In the genomic region with DNA sequence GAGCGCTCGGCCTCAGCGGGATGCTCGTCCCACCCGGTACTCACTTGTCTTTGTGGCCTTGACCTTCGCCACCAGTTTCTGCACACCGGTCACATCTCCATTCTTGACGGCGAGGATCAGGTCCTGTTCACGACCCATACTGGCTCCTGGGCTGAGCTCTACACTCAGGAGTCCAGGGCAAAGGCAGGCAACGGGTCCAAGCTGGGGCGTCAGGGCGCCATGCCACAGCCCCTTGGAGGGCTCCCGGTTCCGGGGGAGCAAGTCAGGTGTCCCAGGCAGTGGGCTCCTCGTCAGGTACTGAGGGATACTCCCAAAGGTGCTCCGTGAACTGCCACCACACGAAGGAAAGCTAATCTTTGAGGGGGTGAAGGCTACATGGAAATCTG, we compare ENCODE assay signal across 9 cellular contexts. TPM values are rescaled to one million over a fixed set of nuclear protein-coding genes. Genes with fewer than 3 reads are reported as not detected.
DNase-seq lines count a peak whose midpoint lies in the region; ATAC-seq, FAIRE-seq and TF ChIP-seq lines count a peak whose summit lies in the region.
"Had no signal": no experiment of that assay in that cellular context is flagged by ENCODE, and none has a peak within 500 bp of the region (broad histone marks: within the 10 kb centered on the region; RNA-seq: fewer than 3 reads in every experiment).

No MANE protein-coding gene starts in this region.

- 38 to 47% methylated on average over 16 to 18 of the region's 18 CpGs for WGBS in tibial nerve, 2 donors

- no peaks in the 10 kb centered on the region for H3K9me3 ChIP-seq in Loucy (ENCODE audit: insufficient read depth, low read depth, low read length)
- no peaks in the 10 kb centered on the region for H3K9me3 ChIP-seq in muscle layer of colon (ENCODE audit: low read length)
- no peaks in the 10 kb centered on the region for H3K9me3 ChIP-seq in tibial nerve

- H3K9me2 ChIP-seq in Loucy (replicated peaks; ENCODE audit: low read depth, low read length), result no peaks in the 10 kb centered on the region

- H3K27ac ChIP-seq in coronary artery (peak overlapping the region; percentile 87 to 94), muscle layer of colon (ENCODE audit: low read depth, low read length) (peak overlapping the region; percentile 86), tibial nerve (peak overlapping the region in 3 of 4 donors; percentile 85 to 97 (median 96))

- TF ChIP-seq EP300 in tibial nerve (IDR thresholded peaks at IDR 0.05), result no peak

- H3K27me3 ChIP-seq in Loucy (ENCODE audit: insufficient read depth, low read length, poor library complexity, severe bottlenecking) (no peaks in the 10 kb centered on the region), muscle layer of colon (ENCODE audit: control insufficient read depth in 1 of 2, insufficient read depth in 2 of 2, low read length in 2 of 2) (no peaks in the 10 kb centered on the region), tibial nerve (no peaks in the 10 kb centered on the region)

- FAIRE-seq in H54 (lab: Jason Lieb, UNC), result no peak

- peaks cover 8% of the 10 kb centered on the region; the same call in 1 of the 2 replicates for H3K79me2 ChIP-seq in Loucy (ENCODE audit: insufficient read depth, low read length)

- TF ChIP-seq POLR2A in tibial nerve (IDR thresholded peaks at IDR 0.05) (no peak), H54 (IDR thresholded peaks at IDR 0.05; ENCODE audit: low read depth, low read length) (no peak)

- H3K36me3 ChIP-seq in Loucy (ENCODE audit: insufficient read depth, low read length), result no peaks in the 10 kb centered on the region
- peaks cover 18% of the 10 kb centered on the region for H3K36me3 ChIP-seq in muscle layer of colon (ENCODE audit: insufficient read depth, low read length)
- no peaks in the 10 kb centered on the region for H3K36me3 ChIP-seq in tibial nerve

- no peak for ATAC-seq in GM21515 (IDR thresholded peaks at IDR 0.05; ENCODE audit: unreplicated experiment)
- ATAC-seq: left colon had no signal

- H3K4me1 ChIP-seq in Loucy (ENCODE audit: insufficient read depth, low read length, poor library complexity, severe bottlenecking) (peaks cover 33% of the 10 kb centered on the region), muscle layer of colon (ENCODE audit: insufficient read depth, low read length) (peaks cover 51% of the 10 kb centered on the region), tibial nerve (peaks cover 2 to 79% (median 65%) of the 10 kb centered on the region in 4 donors)

- peaks cover 13% of the 10 kb centered on the region for H4K20me1 ChIP-seq in Loucy (ENCODE audit: insufficient read depth, low read length, poor library complexity, severe bottlenecking)

- DNase-seq in coronary artery (ENCODE audit: low spot score) (no peak), tibial nerve (ENCODE audit: low spot score in 2 of 2) (no peak), SHP77 (lab: John Stamatoyannopoulos, UW) (no peak), H54 (ENCODE audit: insufficient read length, low spot score) (no peak)
- DNase-seq: activated B cell treated with CpG ODN at 0.5 μM for 24 hours, left colon had no signal

- H3K4me3 ChIP-seq in Loucy (ENCODE audit: low read length, poor library complexity, severe bottlenecking) (no peak overlapping the region), coronary artery (peak overlapping the region; percentile 78), muscle layer of colon (ENCODE audit: low read depth in 1 of 2, low read length in 2 of 2) (peak overlapping the region; percentile 95), tibial nerve (peak overlapping the region; percentile 82 to 98 (median 88))

- TF ChIP-seq CTCF in Loucy (conservative IDR thresholded peaks at IDR 0.05; ENCODE audit: low read length) (no peak), coronary artery (IDR thresholded peaks at IDR 0.05) (no peak), tibial nerve (IDR thresholded peaks at IDR 0.05) (no peak)

- H3F3A ChIP-seq in Loucy (ENCODE audit: low read depth), result no peaks in the 10 kb centered on the region

- no peak overlapping the region for H2AFZ ChIP-seq in Loucy (ENCODE audit: low read length)

- H3K9ac ChIP-seq in Loucy (ENCODE audit: low read depth, low read length, poor library complexity, severe bottlenecking), result no peak overlapping the region
- peak overlapping the region; percentile 46 for H3K9ac ChIP-seq in muscle layer of colon (ENCODE audit: low read length)

- peak overlapping the region; percentile 99 for H3K4me2 ChIP-seq in Loucy (ENCODE audit: low read depth, low read length, poor library complexity, severe bottlenecking)

RNA-seq across cellular contexts. Expression of gene CASKIN2, which starts 1.7 kb away (rescaled TPM):
- total RNA-seq in tibial nerve, result 10 to 100 TPM; 36.0 to 59.0 (median 51.3) TPM

RNA-seq across cellular contexts. Expression of gene TSEN54, which starts 2.7 kb away (rescaled TPM):
- 10 to 100 TPM; 43.3 to 84.6 (median 53.0) TPM for total RNA-seq in tibial nerve

RNA-seq across cellular contexts. Expression of gene LLGL2, which starts 11.8 kb away (rescaled TPM):
- 10 to 100 TPM in 1 of 4 donors, 1 to 10 TPM in 3; 8.4 to 18.4 (median 8.8) TPM for total RNA-seq in tibial nerve

RNA-seq across cellular contexts. Expression of gene TMEM94, which starts 57.2 kb away (rescaled TPM):
- 10 to 100 TPM; 84.3 to 95.1 (median 89.9) TPM for total RNA-seq in tibial nerve
